8 cellular contexts compared by ENCODE assay signal in genomic region chr3:18444597-18445420, GRCh38. TPM values are rescaled to one million over a fixed set of nuclear protein-coding genes. Genes with fewer than 3 reads are reported as not detected.
DNase-seq lines count a peak whose midpoint lies in the region; ATAC-seq lines count a peak whose summit lies in the region.

No MANE protein-coding gene starts in this region.

- peaks cover 6% of the 10 kb centered on the region for H3K4me1 ChIP-seq in mesodermal cell (ENCODE audit: control insufficient read depth, insufficient read depth, low read length, poor library complexity, severe bottlenecking)

- DNase-seq in NCI-H2081 (lab: John Stamatoyannopoulos, UW) (peak; percentile 46 to 62), NCI-H2081 treated with DMSO at 0.1 percent for 48 hours (lab: John Stamatoyannopoulos, UW) (no peak), NCI-H2171 (lab: John Stamatoyannopoulos, UW) (peak; percentile 31)
- DNase-seq in activated CD4-positive, alpha-beta T cell treated with anti-CD3 and anti-CD28 coated beads, Interleukin-2, amount 50 U/mL, for 4 hours, result peak; percentile 68 to 75
- peak; percentile 66 for DNase-seq in effector CD4-positive, alpha-beta T cell
- DNase-seq in stimulated activated CD8-positive, alpha-beta memory T cell treated with anti-CD3 and anti-CD28 coated beads, Interleukin-4, amount 100 ng/mL, for 1 hour (ENCODE audit: low read depth in 2 of 2, low spot score in 1 of 2), result peak; percentile 51 to 53

- H3K9me3 ChIP-seq in mesodermal cell (ENCODE audit: control insufficient read depth, low read length), result peaks cover 5% of the 10 kb centered on the region

- ATAC-seq in HG02840 (IDR thresholded peaks at IDR 0.05; ENCODE audit: low FRiP score, unreplicated experiment), result peak; percentile 73

- H3K4me3 ChIP-seq in mesodermal cell (ENCODE audit: extremely low read depth, insufficient read depth, low read length, poor library complexity, severe bottlenecking), result peak overlapping the region; percentile 49

- WGBS in mesodermal cell (ENCODE audit: insufficient coverage in 2 of 2), 2 experiments, result 0 to 1% methylated on average over 36 to 46 of the region's 116 CpGs

- H3K36me3 ChIP-seq in mesodermal cell (ENCODE audit: control insufficient read depth, insufficient read depth, low read length), result no peaks in the 10 kb centered on the region

- no peak overlapping the region for H3K27ac ChIP-seq in mesodermal cell (ENCODE audit: low read depth, low read length, severe bottlenecking)

RNA-seq across cellular contexts. Expression of gene SATB1, which starts 19.7 kb away (rescaled TPM):
- polyA plus RNA-seq in mesodermal cell (2013, experiment 1 of 2), result 32.7 TPM
- polyA plus RNA-seq in mesodermal cell (2013, experiment 2 of 2), result 29.9 TPM
